ENCODE assay signal across 1 cellular context in the genomic region with DNA sequence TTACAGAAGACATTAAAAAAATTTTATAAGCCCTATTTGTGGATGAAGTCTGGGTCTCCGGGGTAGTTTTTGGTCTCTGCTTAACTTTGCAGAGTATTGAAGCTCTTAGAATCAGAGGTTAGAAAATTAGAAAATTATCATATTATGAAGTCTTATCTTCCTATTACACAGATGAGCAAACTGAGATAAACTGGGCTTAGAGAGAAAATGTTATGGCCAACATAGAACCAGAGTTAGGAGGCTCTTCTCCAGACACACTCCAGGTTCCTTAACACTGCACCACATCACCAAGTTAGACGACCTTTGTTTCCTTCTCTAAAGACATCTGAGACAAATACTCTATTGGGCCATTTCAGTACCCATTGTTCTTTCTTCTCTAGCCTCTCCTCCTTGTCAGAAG.
TF ChIP-seq lines count a peak whose summit lies in the region.

No MANE protein-coding gene starts in this region.

TF ChIP-seq in IMR-90, 13 proteins besides CTCF, POLR2A, EP300 and RAD21 (continued from another document):
- TF ChIP-seq, protein P1, sequence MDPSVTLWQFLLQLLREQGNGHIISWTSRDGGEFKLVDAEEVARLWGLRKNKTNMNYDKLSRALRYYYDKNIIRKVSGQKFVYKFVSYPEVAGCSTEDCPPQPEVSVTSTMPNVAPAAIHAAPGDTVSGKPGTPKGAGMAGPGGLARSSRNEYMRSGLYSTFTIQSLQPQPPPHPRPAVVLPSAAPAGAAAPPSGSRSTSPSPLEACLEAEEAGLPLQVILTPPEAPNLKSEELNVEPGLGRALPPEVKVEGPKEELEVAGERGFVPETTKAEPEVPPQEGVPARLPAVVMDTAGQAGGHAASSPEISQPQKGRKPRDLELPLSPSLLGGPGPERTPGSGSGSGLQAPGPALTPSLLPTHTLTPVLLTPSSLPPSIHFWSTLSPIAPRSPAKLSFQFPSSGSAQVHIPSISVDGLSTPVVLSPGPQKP (IDR thresholded peaks at IDR 0.05; ENCODE audit: borderline replicate concordance, low read depth, low read length): no peak
- TF ChIP-seq RCOR1 (IDR thresholded peaks at IDR 0.05; ENCODE audit: insufficient replicate concordance, low read length): no peak
- no peak for TF ChIP-seq CHD1 (IDR thresholded peaks at IDR 0.05; ENCODE audit: low read depth, low read length)
TF ChIP-seq in IMR-90: peak in this region for 0.
